ENCODE assay signal across 9 cellular contexts in genomic region chr13:44305845-44306244, GRCh38.
DNase-seq lines count a peak whose midpoint lies in the region; ATAC-seq and TF ChIP-seq lines count a peak whose summit lies in the region.
"Had no signal": no experiment of that assay in that cellular context is flagged by ENCODE, and none has a peak within 500 bp of the region (broad histone marks: within the 10 kb centered on the region; RNA-seq: fewer than 3 reads in every experiment).

No MANE protein-coding gene starts in this region.

- peaks cover 0 to 5% of the 10 kb centered on the region in 2 donors for H3K9me3 Mint-ChIP-seq in activated T-cell treated with anti-CD3 and anti-CD28 coated beads, Interleukin-2, amount 50 U/mL, for 72 hours
- no peaks in the 10 kb centered on the region for H3K9me3 Mint-ChIP-seq in type B pancreatic cell
- peaks cover 5% of the 10 kb centered on the region in 2 donors for H3K9me3 Mint-ChIP-seq in activated naive CD4-positive, alpha-beta T cell treated with anti-CD3 and anti-CD28 coated beads, Interleukin-2, amount 50 U/mL, for 72 hours

- no peak for TF ChIP-seq EP300 in ovary (IDR thresholded peaks at IDR 0.05)

- no peak overlapping the region for H3K4me3 ChIP-seq in adrenal gland
- no peak overlapping the region for H3K4me3 ChIP-seq in left lung
- no peak overlapping the region for H3K4me3 ChIP-seq in ovary

- TF ChIP-seq CTCF in adrenal gland (IDR thresholded peaks at IDR 0.05): no peak
- TF ChIP-seq CTCF in left lung (IDR thresholded peaks at IDR 0.05): no peak
- TF ChIP-seq CTCF in type B pancreatic cell (conservative IDR thresholded peaks at IDR 0.05): no peak
- TF ChIP-seq CTCF in ovary (IDR thresholded peaks at IDR 0.05): no peak

- 79 to 87% (median 84%) methylated on average over 5 of the region's 5 CpGs for WGBS in adrenal gland, 4 donors
- WGBS in ovary, 3 donors: 54 to 62% (median 55%) methylated on average over 5 of the region's 5 CpGs

- no peak for TF ChIP-seq POLR2A in adrenal gland (IDR thresholded peaks at IDR 0.05)
- no peak for TF ChIP-seq POLR2A in ovary (IDR thresholded peaks at IDR 0.05)

- H3K4me1 Mint-ChIP-seq in activated T-cell treated with anti-CD3 and anti-CD28 coated beads, Interleukin-2, amount 50 U/mL, for 72 hours (ENCODE audit: low read depth): peaks cover 88% of the 10 kb centered on the region
- H3K4me1 Mint-ChIP-seq in type B pancreatic cell (ENCODE audit: unreplicated experiment): peaks cover 37% of the 10 kb centered on the region

- H3K9me3 ChIP-seq in adrenal gland (replicated peaks in 1 of 3) (no peaks in the 10 kb centered on the region), left lung (no peaks in the 10 kb centered on the region), ovary (no peaks in the 10 kb centered on the region)

- H3K27me3 ChIP-seq in adrenal gland (no peaks in the 10 kb centered on the region), left lung (no peaks in the 10 kb centered on the region), ovary (no peaks in the 10 kb centered on the region)
- H3K27me3 ChIP-seq: BE2C had no signal

- peak overlapping the region; percentile 28 to 62 for H3K4me3 Mint-ChIP-seq in activated T-cell treated with anti-CD3 and anti-CD28 coated beads, Interleukin-2, amount 50 U/mL, for 72 hours
- H3K4me3 Mint-ChIP-seq in type B pancreatic cell: peak overlapping the region; percentile 61

- H3K36me3 Mint-ChIP-seq in activated T-cell treated with anti-CD3 and anti-CD28 coated beads, Interleukin-2, amount 50 U/mL, for 72 hours (ENCODE audit: insufficient read depth in 2 of 2): peaks cover 0 to 4% of the 10 kb centered on the region in 2 donors
- H3K36me3 Mint-ChIP-seq in type B pancreatic cell: no peaks in the 10 kb centered on the region
- H3K36me3 Mint-ChIP-seq in activated naive CD4-positive, alpha-beta T cell treated with anti-CD3 and anti-CD28 coated beads, Interleukin-2, amount 50 U/mL, for 72 hours: peaks cover 7% of the 10 kb centered on the region in 2 donors

- no peak for DNase-seq in activated T-cell treated with anti-CD3 and anti-CD28 coated beads, Interleukin-2, amount 50 U/mL, for 72 hours
- no peak for DNase-seq in activated T-cell treated with anti-CD3 and anti-CD28 coated beads, Interleukin-2, amount 50 U/mL, for 48 hours
- DNase-seq in adrenal gland (no peak), left lung (no peak), type B pancreatic cell (ENCODE audit: extremely low spot score, unreplicated experiment) (no peak), ovary (no peak)
- no peak for DNase-seq in activated naive CD4-positive, alpha-beta T cell treated with anti-CD3 and anti-CD28 coated beads, Interleukin-2, amount 50 U/mL, for 72 hours (ENCODE audit: low spot score in 2 of 2)
- no peak for DNase-seq in stimulated activated naive CD4-positive, alpha-beta T cell (lab: John Stamatoyannopoulos, UW)
- DNase-seq: BE2C had no signal

- intact Hi-C loops in adrenal gland (cut with DNase I): no loop called here
- intact Hi-C loops in left lung (cut with DNase I): no loop called here
- intact Hi-C loops in ovary (cut with DNase I): no loop called here

- peaks cover 0 to 32% of the 10 kb centered on the region in 2 donors for H3K4me1 ChIP-seq in adrenal gland (replicated peaks in 1 of 2)
- H3K4me1 ChIP-seq in left lung: peaks cover 11 to 42% of the 10 kb centered on the region in 2 donors
- H3K4me1 ChIP-seq in ovary (ENCODE audit: insufficient read depth): peaks cover 20% of the 10 kb centered on the region

- peaks cover 33% of the 10 kb centered on the region for H3K27me3 Mint-ChIP-seq in activated T-cell treated with anti-CD3 and anti-CD28 coated beads, Interleukin-2, amount 50 U/mL, for 72 hours (ENCODE audit: low read depth)
- peaks cover 3% of the 10 kb centered on the region for H3K27me3 Mint-ChIP-seq in type B pancreatic cell

- no peak overlapping the region for H3K27ac Mint-ChIP-seq in activated T-cell treated with anti-CD3 and anti-CD28 coated beads, Interleukin-2, amount 50 U/mL, for 72 hours
- peak overlapping the region; percentile 50 for H3K27ac Mint-ChIP-seq in type B pancreatic cell
- H3K27ac Mint-ChIP-seq in activated naive CD4-positive, alpha-beta T cell treated with anti-CD3 and anti-CD28 coated beads, Interleukin-2, amount 50 U/mL, for 72 hours: peak overlapping the region in 1 of 2 donors; percentile 45

- ATAC-seq in activated T-cell treated with anti-CD3 and anti-CD28 coated beads, Interleukin-2, amount 50 U/mL, for 72 hours (replicated peaks in 1 of 2): no peak
- peak; percentile 16 for ATAC-seq in left lung
- no peak for ATAC-seq in activated naive CD4-positive, alpha-beta T cell treated with anti-CD3 and anti-CD28 coated beads, Interleukin-2, amount 50 U/mL, for 72 hours

- no peaks in the 10 kb centered on the region for H3K36me3 ChIP-seq in adrenal gland (replicated peaks in 1 of 2)
- H3K36me3 ChIP-seq in left lung: no peaks in the 10 kb centered on the region
- H3K36me3 ChIP-seq in ovary: no peaks in the 10 kb centered on the region
- H3K36me3 ChIP-seq: BE2C had no signal

- H3K27ac ChIP-seq in adrenal gland: peak overlapping the region in 3 of 5 donors; percentile 32 to 84 (median 69)
- H3K27ac ChIP-seq in left lung: peak overlapping the region; percentile 59 to 80
- peak overlapping the region in 1 of 2 donors; percentile 70 for H3K27ac ChIP-seq in ovary
